Comparison of ENCODE assay signal across 8 cellular contexts in the genomic region with DNA sequence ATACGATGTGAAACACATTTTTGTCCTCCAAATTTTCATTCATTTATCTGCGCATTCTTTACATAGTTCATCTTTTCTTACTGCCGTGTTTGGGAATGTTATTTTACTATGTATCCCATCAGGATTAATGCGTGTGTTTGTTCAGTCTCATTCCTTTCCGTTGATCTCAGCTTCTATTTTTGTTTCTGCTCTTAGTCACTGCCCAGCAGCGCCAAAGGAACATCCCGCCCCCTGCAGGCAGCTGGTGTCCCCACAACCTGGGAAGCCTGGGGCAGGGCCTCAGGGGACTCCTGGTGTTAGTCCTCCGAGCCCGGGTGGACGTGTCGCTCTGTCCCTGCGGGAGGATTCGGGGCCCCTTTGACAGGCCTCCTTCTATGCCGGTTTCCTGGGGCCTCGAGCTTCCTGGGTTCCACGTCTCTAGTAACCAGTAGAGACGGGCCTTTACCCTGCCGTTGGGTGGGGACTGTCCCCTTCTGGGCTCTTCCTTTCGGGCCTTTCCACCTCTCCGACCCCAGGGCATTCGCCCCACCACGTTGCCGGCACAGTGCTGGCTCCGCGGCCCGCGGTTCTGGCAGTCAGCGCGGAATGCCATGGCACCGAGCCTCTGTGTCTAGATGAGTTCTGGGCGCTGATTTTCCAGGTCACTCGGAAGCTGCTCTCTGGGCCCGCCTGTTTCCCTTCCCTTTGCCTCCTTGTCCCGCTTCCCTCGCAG. TPM values are rescaled to one million over a fixed set of nuclear protein-coding genes. Genes with fewer than 3 reads are reported as not detected.
DNase-seq lines count a peak whose midpoint lies in the region; ATAC-seq, FAIRE-seq and TF ChIP-seq lines count a peak whose summit lies in the region.

No MANE protein-coding gene starts in this region.

- TF ChIP-seq CTCF in GM12872 (IDR thresholded peaks at IDR 0.05; ENCODE audit: insufficient read depth, low read depth, low read length) (peak; percentile 93), psoas muscle (IDR thresholded peaks at IDR 0.05) (peak; percentile 87)

- peak; percentile 42 for ATAC-seq in HG02759 (IDR thresholded peaks at IDR 0.05; ENCODE audit: unreplicated experiment)
- peak; percentile 91 for ATAC-seq in left ventricle myocardium superior
- ATAC-seq in psoas muscle, result peak; percentile 93 to 96 (median 96)

- FAIRE-seq in urothelium cell line (lab: Jason Lieb, UNC), result no peak

- no peaks in the 10 kb centered on the region for H3K9me3 ChIP-seq in psoas muscle

- peak overlapping the region; percentile 83 for H3K4me3 Mint-ChIP-seq in T-helper 1 cell treated with Interleukin-12 subunit alpha and Interleukin-12 subunit beta and Interleukin-4 antibody, amounts not matched to agents 30 μg/mL and 1 μg/mL, for 36 hours

- peak overlapping the region; percentile 62 for H3K4me3 ChIP-seq in psoas muscle

- peak overlapping the region; percentile 94 for H3K27ac ChIP-seq in psoas muscle

- intact Hi-C loops in left ventricle myocardium superior (cut with micrococcal nuclease), result loop anchor here (5.0 kb wide), 1 partner anchor 134 kb away; no protein-coding TSS in a partner anchor
- intact Hi-C loops in psoas muscle (cut with DNase I), result loop anchor here (2.0 to 10.0 kb wide), 5 partner anchors 38 to 144 kb away; a partner anchor contains a TSS

- H3K27me3 Mint-ChIP-seq in T-helper 1 cell treated with Interleukin-12 subunit alpha and Interleukin-12 subunit beta and Interleukin-4 antibody, amounts not matched to agents 30 μg/mL and 1 μg/mL, for 36 hours (ENCODE audit: low read depth), result no peaks in the 10 kb centered on the region

- WGBS in psoas muscle, 3 donors, result 0 to 1% (median 1%) methylated on average over 35 of the region's 35 CpGs

- DNase-seq in NCI-H1436 (lab: John Stamatoyannopoulos, UW), result peak; percentile 87
- peak in 55 of 56 donors; percentile 38 to 93 (median 82) for DNase-seq in amygdala (lab: John Stamatoyannopoulos, UW)
- DNase-seq in left ventricle myocardium superior, result peak; percentile 95
- DNase-seq in psoas muscle, result peak; percentile 93 to 97
- DNase-seq in urothelium cell line (ENCODE audit: low spot score), result peak; percentile 97

- H3K4me1 ChIP-seq in psoas muscle, result peaks cover 5% of the 10 kb centered on the region

- H3K9me3 Mint-ChIP-seq in T-helper 1 cell treated with Interleukin-12 subunit alpha and Interleukin-12 subunit beta and Interleukin-4 antibody, amounts not matched to agents 30 μg/mL and 1 μg/mL, for 36 hours, result no peaks in the 10 kb centered on the region

- H3K27ac Mint-ChIP-seq in T-helper 1 cell treated with Interleukin-12 subunit alpha and Interleukin-12 subunit beta and Interleukin-4 antibody, amounts not matched to agents 30 μg/mL and 1 μg/mL, for 36 hours, result peak overlapping the region; percentile 89

- H3K4me1 Mint-ChIP-seq in T-helper 1 cell treated with Interleukin-12 subunit alpha and Interleukin-12 subunit beta and Interleukin-4 antibody, amounts not matched to agents 30 μg/mL and 1 μg/mL, for 36 hours (ENCODE audit: low read depth), result peaks cover 29% of the 10 kb centered on the region

- H3K36me3 ChIP-seq in psoas muscle (ENCODE audit: insufficient read depth in 1 of 2, low read depth in 1 of 2), result no peaks in the 10 kb centered on the region

- H3K36me3 Mint-ChIP-seq in T-helper 1 cell treated with Interleukin-12 subunit alpha and Interleukin-12 subunit beta and Interleukin-4 antibody, amounts not matched to agents 30 μg/mL and 1 μg/mL, for 36 hours (ENCODE audit: low read depth), result peaks cover 3% of the 10 kb centered on the region

- no peaks in the 10 kb centered on the region for H3K27me3 ChIP-seq in psoas muscle (ENCODE audit: insufficient read depth in 3 of 3, low read length in 2 of 3)

RNA-seq across cellular contexts. Expression of a gene that starts 39.8 kb away (rescaled TPM):
- total RNA-seq in left ventricle myocardium superior (38.3 TPM), psoas muscle (10 to 100 TPM in 3 of 4 donors, 1 to 10 TPM in 1; 4.8 to 58.6 (median 20.4) TPM)
- polyA plus RNA-seq in psoas muscle, result 1 to 10 TPM; 4.2 to 8.2 (median 5.3) TPM

RNA-seq across cellular contexts. Expression of a gene that starts 50.6 kb away (rescaled TPM):
- 25.0 TPM for total RNA-seq in left ventricle myocardium superior
- total RNA-seq in psoas muscle, result 10 to 100 TPM in 2 of 4 donors, 1 to 10 TPM in 2; 8.2 to 13.3 (median 11.0) TPM
- 1 to 10 TPM; 4.3 to 5.2 (median 4.5) TPM for polyA plus RNA-seq in psoas muscle

Comparison
In these comparisons a context has a peak if more than half of its experiments do, and no peak if none do; other contexts are left out.
1. Peak in every context shown above with its lines: DNase-seq, ATAC-seq, H3K4me3 ChIP-seq and H3K27ac ChIP-seq.
2. ATAC-seq: peak in every context shown above with its lines; median percentile 96 in psoas muscle; 91 in left ventricle myocardium superior; 42 in HG02759.